1 cellular context compared by ENCODE assay signal in the genomic region with DNA sequence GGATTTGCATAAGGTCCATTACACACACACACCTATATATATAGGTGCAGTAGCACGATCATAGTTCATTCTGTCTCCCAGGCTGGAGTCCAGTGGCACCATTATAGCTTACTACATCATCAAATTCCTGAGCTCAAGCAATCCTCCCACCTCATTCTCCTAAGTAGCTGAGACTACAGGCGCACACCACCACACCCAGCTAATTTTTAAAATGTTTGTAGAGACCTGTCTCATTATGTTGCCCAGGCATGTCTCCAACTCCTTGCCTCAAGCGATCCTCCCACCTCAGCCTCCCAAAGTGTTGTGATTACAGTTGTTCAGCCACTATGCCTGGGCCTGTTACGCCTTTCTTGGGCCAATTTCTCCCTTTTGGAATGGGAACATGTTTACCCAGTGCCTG.
TF ChIP-seq lines count a peak whose summit lies in the region.

No MANE protein-coding gene starts in this region.

TF ChIP-seq in H1, 55 proteins besides CTCF, POLR2A, EP300 and RAD21:
- TF ChIP-seq HDAC2 (IDR thresholded peaks at IDR 0.05; ENCODE audit: borderline replicate concordance in 1 of 2, low read depth in 2 of 2, low read length in 2 of 2) (no peak), TEAD4 (IDR thresholded peaks at IDR 0.05; ENCODE audit: low read depth, low read length) (no peak), TAF1 (IDR thresholded peaks at IDR 0.05; ENCODE audit: low read depth, low read length) (no peak), CHD2 (IDR thresholded peaks at IDR 0.05; ENCODE audit: low read length) (no peak), CBX8 (IDR thresholded peaks at IDR 0.05; ENCODE audit: borderline replicate concordance, low read depth, low read length) (no peak)
- TF ChIP-seq, protein P1, sequence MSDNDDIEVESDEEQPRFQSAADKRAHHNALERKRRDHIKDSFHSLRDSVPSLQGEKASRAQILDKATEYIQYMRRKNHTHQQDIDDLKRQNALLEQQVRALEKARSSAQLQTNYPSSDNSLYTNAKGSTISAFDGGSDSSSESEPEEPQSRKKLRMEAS (IDR thresholded peaks at IDR 0.05), result no peak
